Comparison of ENCODE assay signal across 23 cellular contexts in genomic region chr7:148481965-148482626, GRCh38.
DNase-seq lines count a peak whose midpoint lies in the region; ATAC-seq, FAIRE-seq and TF ChIP-seq lines count a peak whose summit lies in the region.
"Had no signal": no experiment of that assay in that cellular context is flagged by ENCODE, and none has a peak within 500 bp of the region (broad histone marks: within the 10 kb centered on the region; RNA-seq: fewer than 3 reads in every experiment).

No MANE protein-coding gene starts in this region.

- H3K27me3 ChIP-seq in IMR-90 (ENCODE audit: control insufficient read depth, insufficient read depth, low read length), result no peaks in the 10 kb centered on the region
- no peaks in the 10 kb centered on the region for H3K27me3 ChIP-seq in bronchial epithelial cell (ENCODE audit: control insufficient read depth, insufficient read depth, low read length)
- no peaks in the 10 kb centered on the region for H3K27me3 ChIP-seq in neural cell (ENCODE audit: insufficient read depth, low read depth, low read length)
- H3K27me3 ChIP-seq in vagina, result no peaks in the 10 kb centered on the region
- H3K27me3 ChIP-seq: esophagus squamous epithelium, MG63, stomach had no signal

- no peak overlapping the region for H3K56ac ChIP-seq in IMR-90 (ENCODE audit: extremely low read depth, insufficient read depth, low read length)

- H3F3A ChIP-seq in neural cell (ENCODE audit: insufficient read depth, low read length, poor library complexity, severe bottlenecking), result no peaks in the 10 kb centered on the region

- no peaks in the 10 kb centered on the region for H3K9me3 ChIP-seq in IMR-90 (ENCODE audit: control insufficient read depth, insufficient read depth, low read length)
- H3K9me3 ChIP-seq in neural cell (ENCODE audit: low read length), result no peaks in the 10 kb centered on the region
- no peaks in the 10 kb centered on the region for H3K9me3 ChIP-seq in vagina
- H3K9me3 ChIP-seq: esophagus squamous epithelium, left lung, MG63, stomach had no signal

- no peaks in the 10 kb centered on the region for H3K9me2 ChIP-seq in neural cell (ENCODE audit: insufficient read depth, low read length)

- DNase-seq in IMR-90 (no peak), NCI-H526 (lab: John Stamatoyannopoulos, UW) (peak; percentile 53 to 58), bronchial epithelial cell (ENCODE audit: low read depth) (peak; percentile 62), vagina (ENCODE audit: extremely low spot score in 2 of 2) (no peak)
- DNase-seq in stimulated activated naive CD8-positive, alpha-beta T cell treated with anti-CD3 and anti-CD28 coated beads, Interleukin-15, Interleukin-2, amounts not matched to agents 100 U/mL and 50 U/mL, for 24 hours, result no peak
- DNase-seq: activated CD4-positive, alpha-beta T cell treated with anti-CD3 and anti-CD28 coated beads, Interleukin-2, amount 50 U/mL, for 4 hours; activated naive CD4-positive, alpha-beta T cell treated with anti-CD3 and anti-CD28 coated beads for 36 hours; cerebellar nuclear complex; DND-41; effector CD8-positive, alpha-beta T cell; esophagus squamous epithelium; GOT3; left lung; MG63; NCI-H1436 treated with DMSO at 0.1 percent for 48 hours; stimulated activated CD4-positive, alpha-beta T cell treated with anti-CD3 and anti-CD28 coated beads, Interleukin-4, amount 100 ng/mL, for 1 hour; stomach; T-cell had no signal

- no peak overlapping the region for H4K91ac ChIP-seq in IMR-90 (ENCODE audit: insufficient read depth, low read depth, low read length)

- TF ChIP-seq POLR2A in IMR-90 (IDR thresholded peaks at IDR 0.05; ENCODE audit: low read depth, low read length), result no peak
- TF ChIP-seq POLR2A in vagina (IDR thresholded peaks at IDR 0.05), result no peak

- no peak overlapping the region for H3K23ac ChIP-seq in IMR-90 (ENCODE audit: low read depth, low read length)

- peak; percentile 85 for TF ChIP-seq EP300 in neural cell (conservative IDR thresholded peaks at IDR 0.05; ENCODE audit: poor library complexity, severe bottlenecking)

- H3K4me3 ChIP-seq in IMR-90 (ENCODE audit: insufficient read depth, low read depth, low read length), result no peak overlapping the region
- no peak overlapping the region for H3K4me3 ChIP-seq in bronchial epithelial cell (ENCODE audit: low read depth, low read length)
- H3K4me3 ChIP-seq in neural cell (ENCODE audit: low read length), result peak overlapping the region; percentile 44
- H3K4me3 ChIP-seq in vagina, result no peak overlapping the region
- H3K4me3 ChIP-seq: esophagus squamous epithelium, left lung, MG63, smooth muscle cell, stomach had no signal

- no TSS peak for BruUV-seq in IMR-90 (replicated peaks; lab: Mats Ljungman, UMichigan)

- no peaks in the 10 kb centered on the region for H3K79me1 ChIP-seq in IMR-90 (ENCODE audit: low read depth in 1 of 2, low read length in 2 of 2)

- no peak overlapping the region for H2BK20ac ChIP-seq in IMR-90 (ENCODE audit: low read depth, low read length)

- dilution Hi-C loops in IMR-90 (cut with HindIII; ENCODE audit: low sequenced_read_pairs, unreplicated experiment), result no loop called here

- no peak overlapping the region for H4K8ac ChIP-seq in IMR-90 (ENCODE audit: low read depth in 2 of 2, low read length in 2 of 2)

- no peak for FAIRE-seq in bronchial epithelial cell (lab: Jason Lieb, UNC)

- TF ChIP-seq RAD21 in IMR-90 (IDR thresholded peaks at IDR 0.05; ENCODE audit: low read length) (no peak), neural cell (conservative IDR thresholded peaks at IDR 0.05) (peak; percentile 21)

- H2AK9ac ChIP-seq in IMR-90 (replicated peaks; ENCODE audit: low read depth, low read length, poor library complexity), result no peak overlapping the region

- H2BK15ac ChIP-seq in IMR-90 (ENCODE audit: low read depth, low read length), result no peak overlapping the region

- in situ Hi-C loops in IMR-90 (cut with MboI; ENCODE audit: low sequenced_read_pairs), result no loop called here

- no peak overlapping the region for H2AK5ac ChIP-seq in IMR-90 (ENCODE audit: low read depth, low read length)

- WGBS in IMR-90 (ENCODE audit: extremely low coverage in 2 of 2, insufficient read length in 1 of 2), 2 experiments, result 40% methylated on average over 4 of the region's 19 CpGs; no CpG with 5 or more reads in 1 of the 2 experiments

- H3K27ac ChIP-seq in IMR-90 (ENCODE audit: insufficient read depth, low read length) (no peak overlapping the region), neural cell (ENCODE audit: low read length) (peak overlapping the region; percentile 81), vagina (no peak overlapping the region)
- H3K27ac ChIP-seq: esophagus squamous epithelium, HL-60, left lung, stomach had no signal

- ATAC-seq in IMR-90 (ENCODE audit: low read depth) (no peak), GM21529 (IDR thresholded peaks at IDR 0.05; ENCODE audit: unreplicated experiment) (no peak), GM18867 (IDR thresholded peaks at IDR 0.05; ENCODE audit: unreplicated experiment) (no peak)
- ATAC-seq in stimulated activated naive CD8-positive, alpha-beta T cell treated with anti-CD3 and anti-CD28 coated beads, Interleukin-15, Interleukin-2, amounts not matched to agents 100 U/mL and 50 U/mL, for 24 hours, result no peak
- ATAC-seq: left lung, T-cell had no signal

- CTCF ChIA-PET in IMR-90 (lab: Yijun Ruan, JAX), result interaction anchor here (0.5 kb wide), 1 partner anchor 134 kb away, joined by 3 read pairs; no protein-coding TSS in a partner anchor

- H2AFZ ChIP-seq in IMR-90 (replicated peaks; ENCODE audit: low read length, poor library complexity) (no peak overlapping the region), neural cell (ENCODE audit: low read depth, low read length) (no peak overlapping the region)

- no peaks in the 10 kb centered on the region for H3K36me3 ChIP-seq in IMR-90 (ENCODE audit: control insufficient read depth, insufficient read depth, low read length)
- H3K36me3 ChIP-seq in bronchial epithelial cell (ENCODE audit: control insufficient read depth, insufficient read depth, low read length), result no peaks in the 10 kb centered on the region
- no peaks in the 10 kb centered on the region for H3K36me3 ChIP-seq in neural cell (ENCODE audit: insufficient read depth, low read length)
- H3K36me3 ChIP-seq in vagina, result no peaks in the 10 kb centered on the region
- H3K36me3 ChIP-seq: esophagus squamous epithelium, left lung, MG63, stomach had no signal

- no peak overlapping the region for H2BK5ac ChIP-seq in IMR-90 (ENCODE audit: low read depth, low read length, poor library complexity, severe bottlenecking)

- no peaks in the 10 kb centered on the region for H4K20me1 ChIP-seq in IMR-90 (ENCODE audit: insufficient read depth, low read length)
- no peaks in the 10 kb centered on the region for H4K20me1 ChIP-seq in neural cell (ENCODE audit: insufficient read depth)

- intact Hi-C loops in IMR-90 (cut with micrococcal nuclease) (no loop called here), vagina (cut with DNase I) (no loop called here)

- POLR2A ChIA-PET in IMR-90 (lab: Charles Lee; ENCODE audit: unreplicated experiment), result no interaction called here

- TF ChIP-seq CTCF in IMR-90 (conservative IDR thresholded peaks at IDR 0.05; ENCODE audit: low read depth, low read length) (no peak), bronchial epithelial cell (IDR thresholded peaks at IDR 0.05; ENCODE audit: insufficient read depth, low read length, severe bottlenecking) (no peak), neural cell (IDR thresholded peaks at IDR 0.05; ENCODE audit: poor library complexity, severe bottlenecking) (no peak), vagina (IDR thresholded peaks at IDR 0.05) (no peak)

- H3K4me2 ChIP-seq in IMR-90 (ENCODE audit: low read depth, low read length) (no peak overlapping the region), neural cell (ENCODE audit: low read length) (no peak overlapping the region)
- H3K4me2 ChIP-seq: smooth muscle cell had no signal

- H3K79me2 ChIP-seq in neural cell (replicated peaks; ENCODE audit: insufficient read depth, low read length), result no peaks in the 10 kb centered on the region

- H3K9me1 ChIP-seq in IMR-90 (ENCODE audit: insufficient read depth, low read length), result no peaks in the 10 kb centered on the region

- H3K18ac ChIP-seq in IMR-90 (ENCODE audit: low read depth, low read length), result no peak overlapping the region

- no peak overlapping the region for H3K9ac ChIP-seq in IMR-90 (ENCODE audit: low read depth, low read length)
- peak overlapping the region; percentile 46 for H3K9ac ChIP-seq in neural cell (ENCODE audit: low read length)

- no peak overlapping the region for H3K4ac ChIP-seq in IMR-90 (ENCODE audit: low read depth, low read length)

- H3K4me1 ChIP-seq in IMR-90 (ENCODE audit: control insufficient read depth, insufficient read depth, low read length), result no peaks in the 10 kb centered on the region
- no peaks in the 10 kb centered on the region for H3K4me1 ChIP-seq in vagina
- H3K4me1 ChIP-seq: left lung had no signal

- H4K5ac ChIP-seq in IMR-90 (ENCODE audit: low read depth, low read length), result no peak overlapping the region

- H2BK120ac ChIP-seq in IMR-90 (ENCODE audit: low read depth, low read length), result no peak overlapping the region

- H3K14ac ChIP-seq in IMR-90 (replicated peaks; ENCODE audit: low read depth, low read length), result no peak overlapping the region

TF ChIP-seq in IMR-90, 13 proteins besides CTCF, POLR2A, EP300 and RAD21:
- no peak for TF ChIP-seq SMC3 (IDR thresholded peaks at IDR 0.05; ENCODE audit: low read depth, low read length)
- no peak for TF ChIP-seq CHD1 (IDR thresholded peaks at IDR 0.05; ENCODE audit: low read depth, low read length)
- TF ChIP-seq BHLHE40 (IDR thresholded peaks at IDR 0.05; ENCODE audit: low read depth, low read length), result no peak
- peak; percentile 60 for TF ChIP-seq MAFK (IDR thresholded peaks at IDR 0.05; ENCODE audit: low read depth, low read length)
- TF ChIP-seq FOS (IDR thresholded peaks at IDR 0.05; ENCODE audit: low read depth, low read length), result no peak

TF ChIP-seq in neural cell, 6 proteins besides CTCF, POLR2A, EP300 and RAD21 (continues in another document):
- TF ChIP-seq MXI1 (conservative IDR thresholded peaks at IDR 0.05; ENCODE audit: poor library complexity, severe bottlenecking) (no peak), SMC3 (conservative IDR thresholded peaks at IDR 0.05; ENCODE audit: poor library complexity) (peak; percentile 35)

Comparison
In these comparisons a context has a peak if more than half of its experiments do, and no peak if none do; other contexts are left out.
1. DNase-seq: peak in NCI-H526 (2 of 2) and bronchial epithelial cell (single experiment); none in IMR-90 (single experiment), stimulated activated naive CD8-positive, alpha-beta T cell treated with anti-CD3 and anti-CD28 coated beads, Interleukin-15, Interleukin-2, amounts not matched to agents 100 U/mL and 50 U/mL, for 24 hours (single experiment) and vagina (0 of 2).